Comparison of ENCODE assay signal across 2 cellular contexts in genomic region chr14:49930720-49931119, GRCh38.
TF ChIP-seq lines count a peak whose summit lies in the region.

No MANE protein-coding gene starts in this region.

TF ChIP-seq in GM23338, 12 proteins besides CTCF, POLR2A, EP300 and RAD21:
- TF ChIP-seq, protein P1, sequence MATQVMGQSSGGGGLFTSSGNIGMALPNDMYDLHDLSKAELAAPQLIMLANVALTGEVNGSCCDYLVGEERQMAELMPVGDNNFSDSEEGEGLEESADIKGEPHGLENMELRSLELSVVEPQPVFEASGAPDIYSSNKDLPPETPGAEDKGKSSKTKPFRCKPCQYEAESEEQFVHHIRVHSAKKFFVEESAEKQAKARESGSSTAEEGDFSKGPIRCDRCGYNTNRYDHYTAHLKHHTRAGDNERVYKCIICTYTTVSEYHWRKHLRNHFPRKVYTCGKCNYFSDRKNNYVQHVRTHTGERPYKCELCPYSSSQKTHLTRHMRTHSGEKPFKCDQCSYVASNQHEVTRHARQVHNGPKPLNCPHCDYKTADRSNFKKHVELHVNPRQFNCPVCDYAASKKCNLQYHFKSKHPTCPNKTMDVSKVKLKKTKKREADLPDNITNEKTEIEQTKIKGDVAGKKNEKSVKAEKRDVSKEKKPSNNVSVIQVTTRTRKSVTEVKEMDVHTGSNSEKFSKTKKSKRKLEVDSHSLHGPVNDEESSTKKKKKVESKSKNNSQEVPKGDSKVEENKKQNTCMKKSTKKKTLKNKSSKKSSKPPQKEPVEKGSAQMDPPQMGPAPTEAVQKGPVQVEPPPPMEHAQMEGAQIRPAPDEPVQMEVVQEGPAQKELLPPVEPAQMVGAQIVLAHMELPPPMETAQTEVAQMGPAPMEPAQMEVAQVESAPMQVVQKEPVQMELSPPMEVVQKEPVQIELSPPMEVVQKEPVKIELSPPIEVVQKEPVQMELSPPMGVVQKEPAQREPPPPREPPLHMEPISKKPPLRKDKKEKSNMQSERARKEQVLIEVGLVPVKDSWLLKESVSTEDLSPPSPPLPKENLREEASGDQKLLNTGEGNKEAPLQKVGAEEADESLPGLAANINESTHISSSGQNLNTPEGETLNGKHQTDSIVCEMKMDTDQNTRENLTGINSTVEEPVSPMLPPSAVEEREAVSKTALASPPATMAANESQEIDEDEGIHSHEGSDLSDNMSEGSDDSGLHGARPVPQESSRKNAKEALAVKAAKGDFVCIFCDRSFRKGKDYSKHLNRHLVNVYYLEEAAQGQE (IDR thresholded peaks at IDR 0.05; ENCODE audit: unreplicated experiment), result no peak
- TF ChIP-seq CREB1 (CRISPR knock-in tag; IDR thresholded peaks at IDR 0.05; ENCODE audit: low read depth), result no peak
- no peak for TF ChIP-seq ZNF331 (CRISPR knock-in tag; IDR thresholded peaks at IDR 0.05; ENCODE audit: low read depth)
- TF ChIP-seq, protein P2, sequence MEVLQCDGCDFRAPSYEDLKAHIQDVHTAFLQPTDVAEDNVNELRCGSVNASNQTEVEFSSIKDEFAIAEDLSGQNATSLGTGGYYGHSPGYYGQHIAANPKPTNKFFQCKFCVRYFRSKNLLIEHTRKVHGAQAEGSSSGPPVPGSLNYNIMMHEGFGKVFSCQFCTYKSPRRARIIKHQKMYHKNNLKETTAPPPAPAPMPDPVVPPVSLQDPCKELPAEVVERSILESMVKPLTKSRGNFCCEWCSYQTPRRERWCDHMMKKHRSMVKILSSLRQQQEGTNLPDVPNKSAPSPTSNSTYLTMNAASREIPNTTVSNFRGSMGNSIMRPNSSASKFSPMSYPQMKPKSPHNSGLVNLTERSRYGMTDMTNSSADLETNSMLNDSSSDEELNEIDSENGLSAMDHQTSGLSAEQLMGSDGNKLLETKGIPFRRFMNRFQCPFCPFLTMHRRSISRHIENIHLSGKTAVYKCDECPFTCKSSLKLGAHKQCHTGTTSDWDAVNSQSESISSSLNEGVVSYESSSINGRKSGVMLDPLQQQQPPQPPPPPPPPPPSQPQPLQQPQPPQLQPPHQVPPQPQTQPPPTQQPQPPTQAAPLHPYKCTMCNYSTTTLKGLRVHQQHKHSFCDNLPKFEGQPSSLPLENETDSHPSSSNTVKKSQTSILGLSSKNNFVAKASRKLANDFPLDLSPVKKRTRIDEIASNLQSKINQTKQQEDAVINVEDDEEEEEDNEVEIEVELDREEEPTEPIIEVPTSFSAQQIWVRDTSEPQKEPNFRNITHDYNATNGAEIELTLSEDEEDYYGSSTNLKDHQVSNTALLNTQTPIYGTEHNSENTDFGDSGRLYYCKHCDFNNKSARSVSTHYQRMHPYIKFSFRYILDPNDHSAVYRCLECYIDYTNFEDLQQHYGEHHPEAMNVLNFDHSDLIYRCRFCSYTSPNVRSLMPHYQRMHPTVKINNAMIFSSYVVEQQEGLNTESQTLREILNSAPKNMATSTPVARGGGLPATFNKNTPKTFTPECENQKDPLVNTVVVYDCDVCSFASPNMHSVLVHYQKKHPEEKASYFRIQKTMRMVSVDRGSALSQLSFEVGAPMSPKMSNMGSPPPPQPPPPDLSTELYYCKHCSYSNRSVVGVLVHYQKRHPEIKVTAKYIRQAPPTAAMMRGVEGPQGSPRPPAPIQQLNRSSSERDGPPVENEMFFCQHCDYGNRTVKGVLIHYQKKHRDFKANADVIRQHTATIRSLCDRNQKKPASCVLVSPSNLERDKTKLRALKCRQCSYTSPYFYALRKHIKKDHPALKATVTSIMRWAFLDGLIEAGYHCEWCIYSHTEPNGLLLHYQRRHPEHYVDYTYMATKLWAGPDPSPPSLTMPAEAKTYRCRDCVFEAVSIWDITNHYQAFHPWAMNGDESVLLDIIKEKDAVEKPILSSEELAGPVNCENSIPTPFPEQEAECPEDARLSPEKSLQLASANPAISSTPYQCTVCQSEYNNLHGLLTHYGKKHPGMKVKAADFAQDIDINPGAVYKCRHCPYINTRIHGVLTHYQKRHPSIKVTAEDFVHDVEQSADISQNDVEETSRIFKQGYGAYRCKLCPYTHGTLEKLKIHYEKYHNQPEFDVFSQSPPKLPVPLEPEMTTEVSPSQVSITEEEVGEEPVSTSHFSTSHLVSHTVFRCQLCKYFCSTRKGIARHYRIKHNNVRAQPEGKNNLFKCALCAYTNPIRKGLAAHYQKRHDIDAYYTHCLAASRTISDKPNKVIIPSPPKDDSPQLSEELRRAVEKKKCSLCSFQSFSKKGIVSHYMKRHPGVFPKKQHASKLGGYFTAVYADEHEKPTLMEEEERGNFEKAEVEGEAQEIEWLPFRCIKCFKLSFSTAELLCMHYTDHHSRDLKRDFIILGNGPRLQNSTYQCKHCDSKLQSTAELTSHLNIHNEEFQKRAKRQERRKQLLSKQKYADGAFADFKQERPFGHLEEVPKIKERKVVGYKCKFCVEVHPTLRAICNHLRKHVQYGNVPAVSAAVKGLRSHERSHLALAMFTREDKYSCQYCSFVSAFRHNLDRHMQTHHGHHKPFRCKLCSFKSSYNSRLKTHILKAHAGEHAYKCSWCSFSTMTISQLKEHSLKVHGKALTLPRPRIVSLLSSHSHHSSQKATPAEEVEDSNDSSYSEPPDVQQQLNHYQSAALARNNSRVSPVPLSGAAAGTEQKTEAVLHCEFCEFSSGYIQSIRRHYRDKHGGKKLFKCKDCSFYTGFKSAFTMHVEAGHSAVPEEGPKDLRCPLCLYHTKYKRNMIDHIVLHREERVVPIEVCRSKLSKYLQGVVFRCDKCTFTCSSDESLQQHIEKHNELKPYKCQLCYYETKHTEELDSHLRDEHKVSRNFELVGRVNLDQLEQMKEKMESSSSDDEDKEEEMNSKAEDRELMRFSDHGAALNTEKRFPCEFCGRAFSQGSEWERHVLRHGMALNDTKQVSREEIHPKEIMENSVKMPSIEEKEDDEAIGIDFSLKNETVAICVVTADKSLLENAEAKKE (CRISPR knock-in tag; IDR thresholded peaks at IDR 0.05), result no peak
- TF ChIP-seq, protein P3, sequence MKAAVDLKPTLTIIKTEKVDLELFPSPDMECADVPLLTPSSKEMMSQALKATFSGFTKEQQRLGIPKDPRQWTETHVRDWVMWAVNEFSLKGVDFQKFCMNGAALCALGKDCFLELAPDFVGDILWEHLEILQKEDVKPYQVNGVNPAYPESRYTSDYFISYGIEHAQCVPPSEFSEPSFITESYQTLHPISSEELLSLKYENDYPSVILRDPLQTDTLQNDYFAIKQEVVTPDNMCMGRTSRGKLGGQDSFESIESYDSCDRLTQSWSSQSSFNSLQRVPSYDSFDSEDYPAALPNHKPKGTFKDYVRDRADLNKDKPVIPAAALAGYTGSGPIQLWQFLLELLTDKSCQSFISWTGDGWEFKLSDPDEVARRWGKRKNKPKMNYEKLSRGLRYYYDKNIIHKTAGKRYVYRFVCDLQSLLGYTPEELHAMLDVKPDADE (IDR thresholded peaks at IDR 0.05), result no peak

TF ChIP-seq in GM12878, 131 proteins besides CTCF, POLR2A, EP300 and RAD21:
- TF ChIP-seq SUZ12 (IDR thresholded peaks at IDR 0.05; ENCODE audit: unreplicated experiment), result no peak
- 0 out of 2 replicates have a peak, but pooled peaks have one; percentile 18 for TF ChIP-seq TCF12 (IDR thresholded peaks at IDR 0.05; ENCODE audit: low read depth, low read length)
- TF ChIP-seq GATAD2B (conservative IDR thresholded peaks at IDR 0.05; ENCODE audit: low read depth), result no peak
- TF ChIP-seq RUNX3 (IDR thresholded peaks at IDR 0.05; ENCODE audit: low read length), result peak; percentile 11; the same call in 1 of the 2 replicates
- no peak for TF ChIP-seq SMARCA5 (IDR thresholded peaks at IDR 0.05)
TF ChIP-seq in GM12878: peak in this region for 2.
